9 cellular contexts compared by ENCODE assay signal in the genomic region with DNA sequence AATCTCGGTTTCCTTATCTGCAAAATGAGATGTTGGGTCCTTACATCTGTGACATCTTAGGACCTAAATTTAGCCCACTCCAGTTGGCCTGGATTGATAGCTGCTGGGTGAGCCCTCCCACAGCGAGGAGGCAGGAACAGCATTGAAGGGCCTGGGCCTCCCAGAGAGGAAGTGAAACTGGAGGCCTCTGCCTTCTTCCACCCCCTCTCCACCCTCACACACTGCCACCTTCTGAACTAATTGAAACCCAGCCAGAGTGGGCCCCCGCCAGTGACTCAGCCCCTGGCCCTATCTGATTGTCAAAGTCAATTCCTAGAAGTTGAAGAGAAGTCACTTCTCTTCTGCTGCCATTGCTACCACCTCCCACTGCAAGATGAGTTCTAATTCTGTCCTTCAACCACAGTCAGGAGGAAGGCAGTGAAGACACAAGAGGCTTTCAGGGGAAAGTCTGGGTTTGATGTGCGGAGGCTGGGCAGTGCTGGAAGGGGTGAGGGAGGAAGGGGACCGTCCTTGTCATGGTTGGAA. TPM values are rescaled to one million over a fixed set of nuclear protein-coding genes. Genes with fewer than 3 reads are reported as not detected.
DNase-seq lines count a peak whose midpoint lies in the region; ATAC-seq, FAIRE-seq and TF ChIP-seq lines count a peak whose summit lies in the region.
"Had no signal": no experiment of that assay in that cellular context is flagged by ENCODE, and none has a peak within 500 bp of the region (broad histone marks: within the 10 kb centered on the region; RNA-seq: fewer than 3 reads in every experiment).

No MANE protein-coding gene starts in this region.

- H3K27ac Mint-ChIP-seq in T-helper 17 cell (peak overlapping the region; percentile 81), type B pancreatic cell (no peak overlapping the region)

- H3K4me3 Mint-ChIP-seq in T-helper 17 cell, result peak overlapping the region; percentile 78
- H3K4me3 Mint-ChIP-seq in type B pancreatic cell, result no peak overlapping the region

- WGBS in GM12878 (ENCODE audit: insufficient coverage, insufficient replicate concordance, low lambda C conversion rate, missing lambda C conversion rate), result 4% methylated on average over 5 of the region's 5 CpGs

- no peaks in the 10 kb centered on the region for H4K20me1 ChIP-seq in GM12878 (ENCODE audit: control insufficient read depth, insufficient read depth)

- peak; percentile 49 for TF ChIP-seq RAD21 in GM12878 (IDR thresholded peaks at IDR 0.05; ENCODE audit: insufficient read depth, low read depth, low read length)

- DNase-seq in GM19239 (ENCODE audit: insufficient read length, low spot score), result no peak
- no peak for DNase-seq in T-helper 17 cell
- DNase-seq in GM12878 (ENCODE audit: low read depth, low spot score), result peak; percentile 98
- DNase-seq in type B pancreatic cell (ENCODE audit: extremely low spot score, unreplicated experiment), result no peak
- no peak for DNase-seq in NCI-H524 (lab: John Stamatoyannopoulos, UW)
- no peak for DNase-seq in NCI-H1417 treated with DMSO at 0.1 percent for 48 hours (lab: John Stamatoyannopoulos, UW)

- peaks cover 77% of the 10 kb centered on the region for H3K4me1 ChIP-seq in GM12878 (ENCODE audit: control insufficient read depth, insufficient read depth, low read length)
- H3K4me1 ChIP-seq: parathyroid adenoma had no signal

- H3K36me3 ChIP-seq in GM12878 (ENCODE audit: control insufficient read depth in 2 of 2, insufficient read depth in 2 of 2, low read length in 1 of 2), result no peaks in the 10 kb centered on the region

- peak overlapping the region; percentile 78 for H3K4me2 ChIP-seq in GM12878 (ENCODE audit: control insufficient read depth, insufficient read depth)

- in situ Hi-C loops in GM12878 (cut with MboI), result loop anchor here (25.0 kb wide), 1 partner anchor 1435 kb away; no protein-coding TSS in a partner anchor

- H3K4me3 ChIP-seq in GM12878 (peak overlapping the region; percentile 37; the same call in 1 of the 2 replicates), skin epidermis (no peak overlapping the region)

- FAIRE-seq in GM19239 (lab: Jason Lieb, UNC) (peak; percentile 92), GM12878 (lab: Jason Lieb, UNC) (peak; percentile 91)

- H2AFZ ChIP-seq in GM12878 (ENCODE audit: control insufficient read depth, low read depth, low read length), result peak overlapping the region; percentile 45; the same call in 1 of the 2 replicates
- H2AFZ ChIP-seq: parathyroid adenoma had no signal

- RAD21 ChIA-PET in GM12878 (lab: Charles Lee; ENCODE audit: unreplicated experiment), result interaction anchor here (0.7 to 13.0 kb wide), 14 partner anchors 11 to 185 kb away, joined by 3 to 293 read pairs (median 4); a partner anchor contains a TSS

- H3K4me1 Mint-ChIP-seq in T-helper 17 cell, result peaks cover 30% of the 10 kb centered on the region
- no peaks in the 10 kb centered on the region for H3K4me1 Mint-ChIP-seq in type B pancreatic cell (ENCODE audit: unreplicated experiment)

- H3K9me3 ChIP-seq in T-helper 17 cell (ENCODE audit: control insufficient read depth, low read length, poor library complexity, severe bottlenecking) (no peaks in the 10 kb centered on the region), GM12878 (replicated peaks; ENCODE audit: control insufficient read depth, insufficient read depth, low read length) (peaks cover 4% of the 10 kb centered on the region; the same call in 2 of the 3 replicates)

- TF ChIP-seq CTCF in GM12878 (IDR thresholded peaks at IDR 0.05 in 2 of 3, conservative IDR thresholded peaks at IDR 0.05 in 1 of 3; ENCODE audit: control insufficient read depth in 2 of 3, extremely low read depth in 1 of 3, insufficient read depth in 1 of 3, low read depth in 3 of 3, low read length in 3 of 3) (0 out of 6 replicates have a peak, but pooled peaks of 1 of the 3 experiments have one; percentile 5), type B pancreatic cell (conservative IDR thresholded peaks at IDR 0.05) (no peak)

- H3K27me3 ChIP-seq in GM12878 (replicated peaks in 1 of 2; ENCODE audit: control insufficient read depth in 2 of 2, insufficient read depth in 2 of 2, low read length in 1 of 2), result no peaks in the 10 kb centered on the region

- CTCF ChIA-PET in GM12878 (lab: Yijun Ruan, JAX), result interaction anchor here (1.0 to 9.3 kb wide), 8 partner anchors 16 to 88 kb away, joined by 4 to 78 read pairs (median 4); no protein-coding TSS in a partner anchor

- POLR2A ChIA-PET in GM12878 (lab: Charles Lee), result interaction anchor here (0.8 to 3.6 kb wide), 8 partner anchors 14 to 90 kb away, joined by 3 to 38 read pairs (median 8); no protein-coding TSS in a partner anchor

- peak overlapping the region; percentile 68 for H3K9ac ChIP-seq in GM12878 (ENCODE audit: control insufficient read depth, insufficient read depth, low read length)
- H3K9ac ChIP-seq: parathyroid adenoma had no signal

- intact Hi-C loops in GM12878 (cut with micrococcal nuclease; ENCODE audit: unreplicated experiment), result loop anchor here (1.0 to 2.0 kb wide), 4 partner anchors 15 to 84 kb away; no protein-coding TSS in a partner anchor

- no peaks in the 10 kb centered on the region for H3K36me3 Mint-ChIP-seq in T-helper 17 cell (ENCODE audit: low read depth)
- no peaks in the 10 kb centered on the region for H3K36me3 Mint-ChIP-seq in type B pancreatic cell

- H3K9me3 Mint-ChIP-seq in type B pancreatic cell, result peaks cover 16% of the 10 kb centered on the region

- TF ChIP-seq EP300 in GM12878 (IDR thresholded peaks at IDR 0.05; ENCODE audit: borderline replicate concordance in 1 of 2, control insufficient read depth in 1 of 2, low read depth in 2 of 2, low read length in 2 of 2), result peak; percentile 84 to 98; a peak in 3 of 4 replicates

- H3K79me2 ChIP-seq in GM12878 (ENCODE audit: control insufficient read depth, insufficient read depth, low read length), result peaks cover 3% of the 10 kb centered on the region
- H3K79me2 ChIP-seq: parathyroid adenoma had no signal

- TF ChIP-seq POLR2A in GM12878 (IDR thresholded peaks at IDR 0.05; ENCODE audit: low read depth, low read length), result peak; percentile 64; the same call in 1 of the 2 replicates

- no TSS peak for BruUV-seq in GM12878 (replicated peaks; lab: Mats Ljungman, UMichigan)

- H3K27ac ChIP-seq in GM12878 (ENCODE audit: control insufficient read depth, insufficient read depth) (peak overlapping the region; percentile 99), skin epidermis (peak overlapping the region in 11 of 21 experiments; percentile 8 to 80 (median 48))
- H3K27ac ChIP-seq: parathyroid adenoma had no signal

- SMC1A ChIA-PET in GM12878 (lab: Charles Lee; ENCODE audit: uncharacterized antibody, unreplicated experiment), result interaction anchor here (0.7 to 10.2 kb wide), 11 partner anchors 12 to 115 kb away, joined by 3 to 249 read pairs (median 8); no protein-coding TSS in a partner anchor

- ATAC-seq in HG03159 (IDR thresholded peaks at IDR 0.05; ENCODE audit: unreplicated experiment) (peak; percentile 84), T-helper 17 cell (peak; percentile 94), GM12878 (peak; percentile 83)

- H3K27me3 Mint-ChIP-seq in T-helper 17 cell (no peaks in the 10 kb centered on the region), type B pancreatic cell (peaks cover 14% of the 10 kb centered on the region)

TF ChIP-seq in GM12878, 131 proteins besides CTCF, POLR2A, EP300 and RAD21 (continues in another document):
- no peak for TF ChIP-seq ZNF274 (IDR thresholded peaks at IDR 0.05; ENCODE audit: insufficient read depth, insufficient read length)
- TF ChIP-seq CHD1 (IDR thresholded peaks at IDR 0.05; ENCODE audit: low read depth, low read length), result no peak
- TF ChIP-seq, protein P1, sequence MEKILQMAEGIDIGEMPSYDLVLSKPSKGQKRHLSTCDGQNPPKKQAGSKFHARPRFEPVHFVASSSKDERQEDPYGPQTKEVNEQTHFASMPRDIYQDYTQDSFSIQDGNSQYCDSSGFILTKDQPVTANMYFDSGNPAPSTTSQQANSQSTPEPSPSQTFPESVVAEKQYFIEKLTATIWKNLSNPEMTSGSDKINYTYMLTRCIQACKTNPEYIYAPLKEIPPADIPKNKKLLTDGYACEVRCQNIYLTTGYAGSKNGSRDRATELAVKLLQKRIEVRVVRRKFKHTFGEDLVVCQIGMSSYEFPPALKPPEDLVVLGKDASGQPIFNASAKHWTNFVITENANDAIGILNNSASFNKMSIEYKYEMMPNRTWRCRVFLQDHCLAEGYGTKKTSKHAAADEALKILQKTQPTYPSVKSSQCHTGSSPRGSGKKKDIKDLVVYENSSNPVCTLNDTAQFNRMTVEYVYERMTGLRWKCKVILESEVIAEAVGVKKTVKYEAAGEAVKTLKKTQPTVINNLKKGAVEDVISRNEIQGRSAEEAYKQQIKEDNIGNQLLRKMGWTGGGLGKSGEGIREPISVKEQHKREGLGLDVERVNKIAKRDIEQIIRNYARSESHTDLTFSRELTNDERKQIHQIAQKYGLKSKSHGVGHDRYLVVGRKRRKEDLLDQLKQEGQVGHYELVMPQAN (conservative IDR thresholded peaks at IDR 0.05), result peak; percentile 52; the same call in 1 of the 2 replicates
- no peak for TF ChIP-seq SIX5 (IDR thresholded peaks at IDR 0.05; ENCODE audit: low read depth, low read length, severe bottlenecking)

RNA-seq across cellular contexts. Expression of a gene that starts 55.2 kb away (rescaled TPM):
- total RNA-seq in T-helper 17 cell (10 to 100 TPM in 1 of 2 donors, 1 to 10 TPM in 1; 7.8 to 12.7 TPM), GM12878 (2014; rRNA removed) (50.0 and 58.0 TPM in 2 replicates), GM12878 (2014; rRNA removed; fragmentation: Illumina TruSeq; extraction: Trizol) (51.8 and 53.8 TPM in 2 replicates), GM12878 (2021) (136 and 142 TPM in 2 replicates), type B pancreatic cell (ENCODE audit: low replicate concordance) (4.6 and 19.3 TPM in 2 replicates)
- 174 and 184 TPM in 2 replicates for total RNA-seq in GM12878 (2013; cell fraction: nucleolus; rRNA removed)
- polyA plus RNA-seq in GM12878 (2011; ENCODE audit: low read depth), result 62.2 TPM
- polyA plus RNA-seq in GM12878 (2011; rRNA removed) (131 and 161 TPM in 2 replicates), GM12878 (2014; fragmentation: Illumina TruSeq; extraction: Trizol) (68.6 and 87.1 TPM in 2 replicates), GM12878 (2014; fragmentation: Nextera tagmentation; extraction: Ambion mirVana) (10 to 100 TPM; 31.3 to 33.2 TPM), GM12878 (2014; rRNA removed) (91.3 and 96.0 TPM in 2 replicates), GM12878 (2016; fragmentation: Nextera tagmentation; extraction: Ambion mirVana) (100 to 1,000 TPM in 1 of 2 experiments, 10 to 100 TPM in 1; 97.0 to 104 TPM)
- 171 and 176 TPM in 2 replicates for polyA plus RNA-seq in GM12878 (2011; cell fraction: cytosol; rRNA removed)
- 186 and 192 TPM in 2 replicates for polyA plus RNA-seq in GM12878 (2011; cell fraction: nucleus; rRNA removed)
- polyA plus RNA-seq in GM12878 (2012), result 79.3 and 129 TPM in 2 replicates
- 210 and 248 TPM in 2 replicates for polyA minus RNA-seq in GM12878 (2011; rRNA and poly(A)+ RNA removed)
- polyA minus RNA-seq in GM12878 (2011; cell fraction: cytosol; rRNA and poly(A)+ RNA removed), result 53.5 and 58.5 TPM in 2 replicates
- 60.7 and 78.1 TPM in 2 replicates for polyA minus RNA-seq in GM12878 (2011; cell fraction: nucleus; rRNA and poly(A)+ RNA removed)
